9 cellular contexts compared by ENCODE assay signal in the genomic region with DNA sequence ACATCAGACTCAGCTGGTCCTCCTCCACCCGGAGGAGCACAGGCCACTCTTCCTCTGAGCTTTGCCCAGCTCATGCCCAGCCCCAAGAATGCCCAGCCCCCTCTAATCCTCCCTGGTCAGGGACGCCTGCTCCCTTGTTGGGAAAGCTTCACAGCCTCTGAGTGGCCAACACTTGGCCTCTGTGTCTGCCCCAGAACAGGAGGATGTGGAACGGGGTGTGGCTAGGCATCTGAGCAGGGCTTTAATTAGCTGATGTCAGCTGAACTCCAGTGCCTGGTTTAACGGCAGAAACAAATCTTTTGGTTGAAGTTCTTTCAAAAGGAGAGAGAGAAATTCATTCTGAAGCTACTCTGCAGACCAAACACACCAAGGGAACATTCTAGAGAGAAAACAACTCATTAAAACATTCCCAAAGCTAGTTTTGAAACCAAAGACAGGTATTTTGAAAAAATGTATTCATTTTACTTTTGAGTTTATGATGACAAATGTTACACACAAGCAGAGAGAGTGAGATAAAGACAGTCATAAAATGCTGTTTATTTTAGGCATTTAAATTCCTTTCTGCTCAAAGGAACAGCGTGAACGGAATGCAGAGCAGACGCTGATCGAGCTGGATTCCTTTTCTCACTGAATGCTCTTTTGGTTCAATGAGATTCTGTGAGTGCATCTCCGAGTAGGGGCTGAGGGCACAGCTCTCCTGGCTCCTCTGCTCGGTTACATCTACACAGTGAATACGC.
DNase-seq lines count a peak whose midpoint lies in the region; ATAC-seq and TF ChIP-seq lines count a peak whose summit lies in the region.
"Had no signal": no experiment of that assay in that cellular context is flagged by ENCODE, and none has a peak within 500 bp of the region (broad histone marks: within the 10 kb centered on the region; RNA-seq: fewer than 3 reads in every experiment).

No MANE protein-coding gene starts in this region.

- TF ChIP-seq CTCF in brain microvascular endothelial cell (IDR thresholded peaks at IDR 0.05; ENCODE audit: low read depth, low read length, missing control alignments) (no peak), lower lobe of right lung (IDR thresholded peaks at IDR 0.05) (no peak), type B pancreatic cell (conservative IDR thresholded peaks at IDR 0.05) (no peak)

- peaks cover 2% of the 10 kb centered on the region for H3K9me3 Mint-ChIP-seq in activated CD4-positive, alpha-beta T cell treated with anti-CD3 and anti-CD28 coated beads, Interleukin-2, amount 10 ng/mL, durations not matched to agents 7 days and 5 days
- H3K9me3 Mint-ChIP-seq in type B pancreatic cell: peaks cover 4% of the 10 kb centered on the region

- H3K4me3 ChIP-seq in brain microvascular endothelial cell (ENCODE audit: low read depth, low read length) (no peak overlapping the region), lower lobe of right lung (no peak overlapping the region)

- peak; percentile 21 to 58 for ATAC-seq in lower lobe of right lung
- ATAC-seq in GM18519 (IDR thresholded peaks at IDR 0.05; ENCODE audit: low FRiP score, unreplicated experiment): no peak

- H3K4me3 Mint-ChIP-seq in activated CD4-positive, alpha-beta T cell treated with anti-CD3 and anti-CD28 coated beads, Interleukin-2, amount 10 ng/mL, durations not matched to agents 7 days and 5 days: no peak overlapping the region
- H3K4me3 Mint-ChIP-seq in type B pancreatic cell: no peak overlapping the region

- H3K27me3 ChIP-seq in brain microvascular endothelial cell (replicated peaks) (no peaks in the 10 kb centered on the region), lower lobe of right lung (ENCODE audit: low read depth) (peaks cover 8% of the 10 kb centered on the region)

- H3K27ac Mint-ChIP-seq in activated CD4-positive, alpha-beta T cell treated with anti-CD3 and anti-CD28 coated beads, Interleukin-2, amount 10 ng/mL, durations not matched to agents 7 days and 5 days: peak overlapping the region; percentile 80
- peak overlapping the region; percentile 34 for H3K27ac Mint-ChIP-seq in type B pancreatic cell

- in situ Hi-C loops in brain microvascular endothelial cell (cut with HindIII; ENCODE audit: low pct_ligation_motif_present, low sequenced_read_pairs): no loop called here

- no peaks in the 10 kb centered on the region for H3K36me3 ChIP-seq in brain microvascular endothelial cell (replicated peaks)
- H3K36me3 ChIP-seq in lower lobe of right lung: no peaks in the 10 kb centered on the region

- no peaks in the 10 kb centered on the region for H3K36me3 Mint-ChIP-seq in activated CD4-positive, alpha-beta T cell treated with anti-CD3 and anti-CD28 coated beads, Interleukin-2, amount 10 ng/mL, durations not matched to agents 7 days and 5 days (ENCODE audit: low read depth)
- H3K36me3 Mint-ChIP-seq in type B pancreatic cell: no peaks in the 10 kb centered on the region

- CTCF ChIA-PET in activated CD4-positive, alpha-beta T cell treated with anti-CD3 and anti-CD28 coated beads, Interleukin-2, amount 10 ng/mL, durations not matched to agents 7 days and 5 days (lab: Charles Lee): interaction anchor here (1.3 kb wide), 1 partner anchor 18 kb away, joined by 4 read pairs; no protein-coding TSS in a partner anchor

- POLR2A ChIA-PET in activated CD4-positive, alpha-beta T cell treated with anti-CD3 and anti-CD28 coated beads, Interleukin-2, amount 10 ng/mL, durations not matched to agents 7 days and 5 days (lab: Charles Lee): no interaction called here

- peaks cover 8% of the 10 kb centered on the region for H3K4me1 Mint-ChIP-seq in activated CD4-positive, alpha-beta T cell treated with anti-CD3 and anti-CD28 coated beads, Interleukin-2, amount 10 ng/mL, durations not matched to agents 7 days and 5 days
- H3K4me1 Mint-ChIP-seq in type B pancreatic cell (ENCODE audit: unreplicated experiment): peaks cover 5% of the 10 kb centered on the region

- H3K9me3 ChIP-seq in lower lobe of right lung: no peaks in the 10 kb centered on the region

- H3K4me1 ChIP-seq in lower lobe of right lung: peaks cover 8% of the 10 kb centered on the region

- intact Hi-C loops in lower lobe of right lung (cut with DNase I): no loop called here

- DNase-seq in activated CD4-positive, alpha-beta T cell treated with anti-CD3 and anti-CD28 coated beads, Interleukin-2, amount 10 ng/mL, durations not matched to agents 7 days and 5 days: peak; percentile 20
- no peak for DNase-seq in activated CD4-positive, alpha-beta T cell treated with anti-CD3 and anti-CD28 coated beads for 4 hours
- DNase-seq in brain microvascular endothelial cell (peak; percentile 16), lower lobe of right lung (no peak), type B pancreatic cell (ENCODE audit: extremely low spot score, unreplicated experiment) (no peak), activated gamma-delta T cell treated with Interleukin-2 at 50 U/mL for 16 hours (no peak)
- no peak for DNase-seq in stimulated activated CD4-positive, alpha-beta T cell treated with anti-CD3 and anti-CD28 coated beads, Interleukin-15, amount 100 ng/mL, for 24 hours
- DNase-seq: activated CD8-positive, alpha-beta memory T cell treated with anti-CD3 and anti-CD28 coated beads for 24 hours had no signal

- no peaks in the 10 kb centered on the region for H3K27me3 Mint-ChIP-seq in activated CD4-positive, alpha-beta T cell treated with anti-CD3 and anti-CD28 coated beads, Interleukin-2, amount 10 ng/mL, durations not matched to agents 7 days and 5 days
- no peaks in the 10 kb centered on the region for H3K27me3 Mint-ChIP-seq in type B pancreatic cell

- H3K27ac ChIP-seq in brain microvascular endothelial cell (no peak overlapping the region), lower lobe of right lung (no peak overlapping the region)

Comparison
In these comparisons a context has a peak if more than half of its experiments do, and no peak if none do; other contexts are left out.
1. DNase-seq: peak in activated CD4-positive, alpha-beta T cell treated with anti-CD3 and anti-CD28 coated beads, Interleukin-2, amount 10 ng/mL, durations not matched to agents 7 days and 5 days (single experiment) and brain microvascular endothelial cell (single experiment); none in activated CD4-positive, alpha-beta T cell treated with anti-CD3 and anti-CD28 coated beads for 4 hours (0 of 2), lower lobe of right lung (single experiment), type B pancreatic cell (single experiment), activated gamma-delta T cell treated with Interleukin-2 at 50 U/mL for 16 hours (single experiment) and stimulated activated CD4-positive, alpha-beta T cell treated with anti-CD3 and anti-CD28 coated beads, Interleukin-15, amount 100 ng/mL, for 24 hours (single experiment).